In the genomic region with DNA sequence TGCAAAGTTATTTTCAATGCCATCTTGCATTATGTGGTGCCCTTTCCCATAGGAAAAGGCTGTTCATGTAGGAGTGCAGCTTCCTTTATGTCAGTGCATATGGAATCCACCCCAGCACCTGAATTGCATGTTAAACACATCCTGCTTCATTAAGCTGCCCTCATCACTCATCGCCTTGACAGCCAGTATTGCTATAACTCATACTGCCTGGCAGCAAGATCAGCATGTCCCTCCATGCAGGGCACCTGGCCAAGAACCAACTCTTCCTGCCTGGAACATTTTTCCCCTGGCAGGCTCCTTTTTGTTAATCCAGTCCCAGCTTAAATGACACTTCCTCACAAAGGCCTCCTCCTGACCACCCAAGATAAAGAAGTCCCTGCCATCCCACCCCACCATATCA, we compare ENCODE assay signal across 15 cellular contexts. TPM values are rescaled to one million over a fixed set of nuclear protein-coding genes. Genes with fewer than 3 reads are reported as not detected.
A peak's percentile ranks its signal among the peaks of the same experiment; 100 is the strongest.
DNase-seq lines count a peak whose midpoint lies in the region; ATAC-seq and TF ChIP-seq lines count a peak whose summit lies in the region.
"Had no signal": no experiment of that assay in that cellular context is flagged by ENCODE, and none has a peak within 500 bp of the region (broad histone marks: within the 10 kb centered on the region; RNA-seq: fewer than 3 reads in every experiment).

No MANE protein-coding gene starts in this region.

- H3K4me1 ChIP-seq in PC-3 (ENCODE audit: insufficient read depth, low read length) (peaks cover 6% of the 10 kb centered on the region; the same call in 1 of the 2 replicates), heart left ventricle (no peaks in the 10 kb centered on the region), thyroid gland (no peaks in the 10 kb centered on the region)
- H3K4me1 ChIP-seq: esophagus muscularis mucosa, SJSA1 had no signal

- no peak for TF ChIP-seq CTCF in PC-3 (conservative IDR thresholded peaks at IDR 0.05; ENCODE audit: low read depth, low read length)
- TF ChIP-seq CTCF in heart left ventricle (IDR thresholded peaks at IDR 0.05): no peak
- no peak for TF ChIP-seq CTCF in thyroid gland (IDR thresholded peaks at IDR 0.05)

- no peaks in the 10 kb centered on the region for H4K20me1 ChIP-seq in PC-3 (ENCODE audit: low read length)

- ATAC-seq in PC-3 (no peak), heart left ventricle (peak; percentile 54 to 81 (median 72)), GM21786 (IDR thresholded peaks at IDR 0.05; ENCODE audit: unreplicated experiment) (no peak), GM19463 (IDR thresholded peaks at IDR 0.05; ENCODE audit: unreplicated experiment) (no peak)

- POLR2A ChIA-PET in PC-3 (lab: Charles Lee; ENCODE audit: unreplicated experiment): no interaction called here

- H2AFZ ChIP-seq in PC-3 (ENCODE audit: low read length): no peak overlapping the region

- no TSS peak for BruUV-seq in PC-3 (replicated peaks; lab: Mats Ljungman, UMichigan)

- no peaks in the 10 kb centered on the region for H3K79me2 ChIP-seq in PC-3 (ENCODE audit: low read length)

- intact Hi-C loops in PC-3 (cut with micrococcal nuclease): no loop called here
- intact Hi-C loops in heart left ventricle (cut with DNase I): no loop called here
- intact Hi-C loops in thyroid gland (cut with DNase I): no loop called here

- H3K36me3 ChIP-seq in PC-3 (ENCODE audit: low read depth, low read length): no peaks in the 10 kb centered on the region
- peaks cover 0 to 4% (median 0%) of the 10 kb centered on the region in 9 donors for H3K36me3 ChIP-seq in heart left ventricle
- no peaks in the 10 kb centered on the region for H3K36me3 ChIP-seq in thyroid gland
- H3K36me3 ChIP-seq: esophagus muscularis mucosa, neutrophil, SJSA1 had no signal

- H3K27me3 ChIP-seq in PC-3 (ENCODE audit: low read length) (no peaks in the 10 kb centered on the region), heart left ventricle (no peaks in the 10 kb centered on the region), thyroid gland (no peaks in the 10 kb centered on the region)
- H3K27me3 ChIP-seq: esophagus muscularis mucosa, neutrophil, SJSA1 had no signal

- H3K9me2 ChIP-seq in PC-3 (replicated peaks; ENCODE audit: low read length): no peaks in the 10 kb centered on the region

- 57 to 71% (median 61%) methylated on average over 1 of the region's 1 CpG for WGBS in heart left ventricle, 4 donors
- 80 to 85% methylated on average over 1 of the region's 1 CpG for WGBS in thyroid gland, 2 donors

- H3K27ac ChIP-seq in PC-3 (ENCODE audit: low read length) (no peak overlapping the region), heart left ventricle (peak overlapping the region in 1 of 12 donors; percentile 12), thyroid gland (no peak overlapping the region)
- H3K27ac ChIP-seq: esophagus muscularis mucosa, neutrophil, SJSA1 had no signal

- H3K4me2 ChIP-seq in PC-3 (ENCODE audit: low read length): no peak overlapping the region

- CTCF ChIA-PET in PC-3 (lab: Charles Lee): no interaction called here

- peak; percentile 61 for DNase-seq in NCI-H2171 treated with DMSO at 0.1 percent for 48 hours (lab: John Stamatoyannopoulos, UW)
- DNase-seq in NCI-H2171 (lab: John Stamatoyannopoulos, UW): no peak
- DNase-seq in PC-3: peak; percentile 7
- peak in 4 of 5 donors; percentile 28 to 66 (median 52) for DNase-seq in heart left ventricle
- peak; percentile 12 to 48 for DNase-seq in thyroid gland
- no peak for DNase-seq in central memory CD4-positive, alpha-beta T cell
- DNase-seq: activated naive CD4-positive, alpha-beta T cell treated with anti-CD3 and anti-CD28 coated beads, Interleukin-2, amount 10 ng/mL, durations not matched to agents 7 days and 5 days; DMS79; NK-92 treated with Interleukin-12 subunit alpha and Interleukin-12 subunit beta, amount 100 ng/mL, for 24 hours had no signal

- no peaks in the 10 kb centered on the region for H3F3A ChIP-seq in PC-3 (ENCODE audit: low read length, unreplicated experiment)

- no peaks in the 10 kb centered on the region for H3K9me3 ChIP-seq in PC-3 (ENCODE audit: low read length)
- H3K9me3 ChIP-seq in heart left ventricle: no peaks in the 10 kb centered on the region
- no peaks in the 10 kb centered on the region for H3K9me3 ChIP-seq in thyroid gland
- H3K9me3 ChIP-seq: esophagus muscularis mucosa, neutrophil, SJSA1 had no signal

- no peak overlapping the region for H3K9ac ChIP-seq in PC-3 (ENCODE audit: low read length)

- TF ChIP-seq POLR2A in heart left ventricle (IDR thresholded peaks at IDR 0.05): no peak
- no peak for TF ChIP-seq POLR2A in thyroid gland (IDR thresholded peaks at IDR 0.05)

- H3K4me3 ChIP-seq in PC-3 (ENCODE audit: low read length): no peak overlapping the region
- H3K4me3 ChIP-seq in heart left ventricle: no peak overlapping the region
- H3K4me3 ChIP-seq in thyroid gland (replicated peaks in 1 of 3): no peak overlapping the region
- H3K4me3 ChIP-seq: esophagus muscularis mucosa, lung, SJSA1 had no signal

RNA-seq across cellular contexts. Expression of gene CA5B, which starts 23.5 kb away (rescaled TPM):
- total RNA-seq in PC-3 (2014; rRNA removed): 8.5 and 12.3 TPM in 2 replicates
- total RNA-seq in heart left ventricle: 1 to 10 TPM; 1.5 to 9.9 (median 5.6) TPM
- polyA plus RNA-seq in heart left ventricle: 1 to 10 TPM in 1 of 2 donors, under 1 TPM in 1; 0.50 to 1.1 TPM
- 10 to 100 TPM in 3 of 4 donors, 1 to 10 TPM in 1; 9.9 to 31.6 (median 14.9) TPM for total RNA-seq in thyroid gland

RNA-seq across cellular contexts. Expression of gene CLTRN, which starts 49.9 kb away (rescaled TPM):
- total RNA-seq in PC-3 (2014; rRNA removed): 6.1 and 9.1 TPM in 2 replicates
- 1 to 10 TPM in 5 of 9 donors, under 1 TPM in 4; 0.25 to 1.8 (median 1.1) TPM for total RNA-seq in heart left ventricle
- polyA plus RNA-seq in heart left ventricle: 1 to 10 TPM in 1 of 2 donors, under 1 TPM in 1; 0.11 to 1.4 TPM
- total RNA-seq in thyroid gland: 1 to 10 TPM in 2 of 4 donors, under 1 TPM in 2; 0.40 to 2.9 (median 1.2) TPM
- total RNA-seq: SJSA1 had no signal

Comparison
In these comparisons a context has a peak if more than half of its experiments do, and no peak if none do; other contexts are left out.
1. DNase-seq: peak in NCI-H2171 treated with DMSO at 0.1 percent for 48 hours (single experiment), PC-3 (single experiment), heart left ventricle (4 of 5) and thyroid gland (2 of 2); none in NCI-H2171 (single experiment) and central memory CD4-positive, alpha-beta T cell (single experiment).
2. ATAC-seq: peak in heart left ventricle (4 of 4); none in PC-3 (single experiment), GM21786 (single experiment) and GM19463 (single experiment).